Comparison of ENCODE assay signal across 14 cellular contexts in the genomic region with DNA sequence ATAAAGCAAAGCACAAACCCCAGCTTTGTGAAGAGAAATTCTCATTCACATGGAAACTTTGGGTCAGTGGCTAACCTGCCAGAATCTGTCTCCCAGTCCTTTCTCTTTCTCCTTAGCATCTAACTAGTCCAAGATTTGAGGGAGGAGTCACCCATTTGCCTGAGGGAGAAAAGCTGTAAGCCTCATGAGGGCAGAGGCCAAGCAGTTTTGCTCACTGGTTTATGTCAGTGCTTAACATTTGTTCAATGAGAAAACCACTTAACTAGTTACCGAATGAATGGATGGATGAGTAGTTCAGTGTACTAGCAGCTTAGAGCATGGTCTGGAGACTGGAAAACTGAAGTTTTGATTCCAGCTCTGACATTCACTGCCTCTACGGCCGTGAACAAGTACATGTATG. TPM values are rescaled to one million over a fixed set of nuclear protein-coding genes. Genes with fewer than 3 reads are reported as not detected.
DNase-seq lines count a peak whose midpoint lies in the region; ATAC-seq, FAIRE-seq and TF ChIP-seq lines count a peak whose summit lies in the region.
"Had no signal": no experiment of that assay in that cellular context is flagged by ENCODE, and none has a peak within 500 bp of the region (broad histone marks: within the 10 kb centered on the region; RNA-seq: fewer than 3 reads in every experiment).

No MANE protein-coding gene starts in this region.

- H3K9me3 Mint-ChIP-seq in activated naive CD4-positive, alpha-beta T cell treated with anti-CD3 and anti-CD28 coated beads, Interleukin-2, amount 10 ng/mL, durations not matched to agents 7 days and 5 days = no peaks in the 10 kb centered on the region
- H3K9me3 Mint-ChIP-seq: neural crest cell had no signal

- H3K4me1 ChIP-seq in gastroesophageal sphincter (peaks cover 18 to 100% (median 34%) of the 10 kb centered on the region in 3 donors), stomach smooth muscle (ENCODE audit: control insufficient read depth, insufficient read depth, low read length) (peaks cover 80% of the 10 kb centered on the region), pancreas (no peaks in the 10 kb centered on the region)
- H3K4me1 ChIP-seq: HAP-1 had no signal

- no peak for FAIRE-seq in pancreas (lab: Jason Lieb, UNC)
- FAIRE-seq: bronchial epithelial cell, small intestine had no signal

- no peak for TF ChIP-seq CTCF in gastroesophageal sphincter (IDR thresholded peaks at IDR 0.05)
- no peak for TF ChIP-seq CTCF in pancreas (IDR thresholded peaks at IDR 0.05)

- intact Hi-C loops in pancreas (cut with DNase I) = no loop called here

- H3K4me3 Mint-ChIP-seq in activated naive CD4-positive, alpha-beta T cell treated with anti-CD3 and anti-CD28 coated beads, Interleukin-2, amount 10 ng/mL, durations not matched to agents 7 days and 5 days = peak overlapping the region; percentile 27
- peak overlapping the region; percentile 88 for H3K4me3 Mint-ChIP-seq in T-helper 17 cell
- H3K4me3 Mint-ChIP-seq: neural crest cell had no signal

- H3K27ac ChIP-seq in gastroesophageal sphincter (peak overlapping the region; percentile 75 to 86 (median 84)), stomach smooth muscle (ENCODE audit: low read length) (peak overlapping the region; percentile 84), pancreas (no peak overlapping the region)

- CTCF ChIA-PET in activated naive CD4-positive, alpha-beta T cell treated with anti-CD3 and anti-CD28 coated beads, Interleukin-2, amount 10 ng/mL, durations not matched to agents 7 days and 5 days (lab: Charles Lee) = interaction anchor here (0.7 kb wide), 1 partner anchor 111 kb away, joined by 3 read pairs; no protein-coding TSS in a partner anchor

- H3K9ac ChIP-seq in stomach smooth muscle (ENCODE audit: low read length in 2 of 2) = peak overlapping the region in 1 of 2 donors; percentile 7

- TF ChIP-seq EP300 in gastroesophageal sphincter (IDR thresholded peaks at IDR 0.05) = no peak

- H3K27me3 ChIP-seq in gastroesophageal sphincter (no peaks in the 10 kb centered on the region), stomach smooth muscle (ENCODE audit: control insufficient read depth in 1 of 2, insufficient read depth in 2 of 2, low read length in 2 of 2) (no peaks in the 10 kb centered on the region), pancreas (no peaks in the 10 kb centered on the region)
- H3K27me3 ChIP-seq: tibial artery had no signal

- TF ChIP-seq POLR2A in gastroesophageal sphincter (IDR thresholded peaks at IDR 0.05) = no peak

- H3K27me3 Mint-ChIP-seq in activated naive CD4-positive, alpha-beta T cell treated with anti-CD3 and anti-CD28 coated beads, Interleukin-2, amount 10 ng/mL, durations not matched to agents 7 days and 5 days = no peaks in the 10 kb centered on the region
- H3K27me3 Mint-ChIP-seq in T-helper 17 cell = no peaks in the 10 kb centered on the region

- peaks cover 79% of the 10 kb centered on the region for H3K4me1 Mint-ChIP-seq in activated naive CD4-positive, alpha-beta T cell treated with anti-CD3 and anti-CD28 coated beads, Interleukin-2, amount 10 ng/mL, durations not matched to agents 7 days and 5 days
- peaks cover 67% of the 10 kb centered on the region for H3K4me1 Mint-ChIP-seq in T-helper 17 cell

- peaks cover 49% of the 10 kb centered on the region for H3K36me3 Mint-ChIP-seq in activated naive CD4-positive, alpha-beta T cell treated with anti-CD3 and anti-CD28 coated beads, Interleukin-2, amount 10 ng/mL, durations not matched to agents 7 days and 5 days
- H3K36me3 Mint-ChIP-seq in T-helper 17 cell (ENCODE audit: low read depth) = no peaks in the 10 kb centered on the region

- 43 to 45% methylated on average over 2 to 3 of the region's 3 CpGs for WGBS in gastroesophageal sphincter (ENCODE audit: low coverage in 1 of 2), 2 donors
- WGBS in pancreas, 2 donors = 78 to 79% methylated on average over 3 of the region's 3 CpGs

- H3K27ac Mint-ChIP-seq in activated naive CD4-positive, alpha-beta T cell treated with anti-CD3 and anti-CD28 coated beads, Interleukin-2, amount 10 ng/mL, durations not matched to agents 7 days and 5 days = peak overlapping the region; percentile 88
- peak overlapping the region; percentile 98 for H3K27ac Mint-ChIP-seq in T-helper 17 cell

- no peak overlapping the region for H3K4me3 ChIP-seq in gastroesophageal sphincter
- no peak overlapping the region for H3K4me3 ChIP-seq in stomach smooth muscle (ENCODE audit: low read length in 2 of 2)
- no peak overlapping the region for H3K4me3 ChIP-seq in pancreas
- H3K4me3 ChIP-seq: HAP-1, tibial artery had no signal

- DNase-seq in activated naive CD4-positive, alpha-beta T cell treated with anti-CD3 and anti-CD28 coated beads, Interleukin-2, amount 10 ng/mL, durations not matched to agents 7 days and 5 days = no peak
- DNase-seq in activated naive CD4-positive, alpha-beta T cell treated with anti-CD3 and anti-CD28 coated beads, Interleukin-2, amount 50 U/mL, for 16 hours = no peak
- DNase-seq in T-helper 17 cell (no peak), glomerular visceral epithelial cell (ENCODE audit: extremely low spot score) (no peak), pancreas (no peak), RKO (ENCODE audit: low spot score) (no peak)
- DNase-seq: activated effector memory CD4-positive, alpha-beta T cell treated with Interleukin-2 at 50 U/mL for 16 hours; small intestine had no signal

- ATAC-seq in T-helper 17 cell (no peak), gastroesophageal sphincter (no peak), pancreas (no peak)

- H3K9me3 ChIP-seq in T-helper 17 cell (ENCODE audit: control insufficient read depth, low read length, poor library complexity, severe bottlenecking) (no peaks in the 10 kb centered on the region), gastroesophageal sphincter (no peaks in the 10 kb centered on the region), stomach smooth muscle (ENCODE audit: control insufficient read depth in 2 of 2, low read length in 2 of 2) (no peaks in the 10 kb centered on the region), pancreas (no peaks in the 10 kb centered on the region)
- H3K9me3 ChIP-seq: HAP-1, tibial artery had no signal

- peaks cover 0 to 16% of the 10 kb centered on the region in 2 donors for H3K36me3 ChIP-seq in gastroesophageal sphincter
- H3K36me3 ChIP-seq in stomach smooth muscle (ENCODE audit: control insufficient read depth in 2 of 2, insufficient read depth in 2 of 2, low read length in 2 of 2) = peaks cover 14 to 21% of the 10 kb centered on the region in 2 donors
- H3K36me3 ChIP-seq in pancreas = no peaks in the 10 kb centered on the region
- H3K36me3 ChIP-seq: HAP-1 had no signal

RNA-seq across cellular contexts. Expression of a gene that starts 36.0 kb away (rescaled TPM):
- total RNA-seq in T-helper 17 cell (100 to 1,000 TPM; 130 to 140 TPM), gastroesophageal sphincter (10 to 100 TPM; 19.3 to 38.5 (median 31.2) TPM), pancreas (1 to 10 TPM in 2 of 6 donors, under 1 TPM in 4; 0.47 to 3.0 (median 0.83) TPM)
- under 1 TPM; 0.38 to 0.65 TPM for polyA plus RNA-seq in pancreas

Comparison
In these comparisons a context has a peak if more than half of its experiments do, and no peak if none do; other contexts are left out.
1. H3K27ac ChIP-seq: peak in gastroesophageal sphincter (4 of 4) and stomach smooth muscle (single experiment); none in pancreas (0 of 4).
2. RNA of a gene that starts 36.0 kb away (total RNA-seq): 130 to 140 TPM in T-helper 17 cell and 19.3 to 38.5 TPM in gastroesophageal sphincter; 0.47 to 3.0 TPM in pancreas; every median in the first group is over 4 times any median in the second.